In the genomic region with DNA sequence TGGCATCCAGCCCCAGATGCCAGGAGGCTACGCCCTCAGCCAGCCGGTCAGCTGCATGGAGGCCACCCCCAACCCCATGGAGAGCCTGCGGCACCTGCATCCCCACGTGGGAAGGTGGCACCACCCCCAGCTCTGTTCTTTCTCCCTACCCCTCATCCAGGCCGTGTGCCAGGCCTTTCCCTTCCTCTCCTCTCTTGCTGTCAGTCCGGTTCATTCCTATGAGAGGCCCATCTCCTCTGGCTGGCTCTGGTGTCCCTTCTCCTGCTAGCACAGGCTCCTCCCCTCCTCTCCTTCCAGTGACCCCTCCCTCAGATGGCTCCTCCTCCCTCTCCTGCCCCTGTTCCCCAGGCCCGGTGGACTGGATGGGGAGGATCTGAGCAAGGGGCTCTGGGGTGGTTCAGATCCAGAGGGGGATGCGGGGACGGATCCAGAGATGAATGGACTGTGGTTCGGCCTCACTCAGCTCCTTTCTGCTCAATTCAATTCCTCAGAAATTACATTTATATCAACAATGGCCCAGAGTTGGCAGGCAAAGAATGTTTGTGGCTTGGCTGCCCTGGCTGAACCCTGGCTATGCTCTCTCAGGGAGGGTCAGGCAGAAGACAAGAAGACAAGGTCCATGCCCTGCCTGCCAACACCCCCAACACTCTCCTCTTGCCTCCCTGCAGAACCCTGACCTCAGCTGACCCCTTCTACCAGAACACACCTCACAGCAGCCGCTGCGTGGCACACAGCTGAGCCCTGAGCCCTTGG, we compare ENCODE assay signal across 11 cellular contexts. TPM values are rescaled to one million over a fixed set of nuclear protein-coding genes. Genes with fewer than 3 reads are reported as not detected.
DNase-seq lines count a peak whose midpoint lies in the region; ATAC-seq and TF ChIP-seq lines count a peak whose summit lies in the region.
"Had no signal": no experiment of that assay in that cellular context is flagged by ENCODE, and none has a peak within 500 bp of the region (broad histone marks: within the 10 kb centered on the region; RNA-seq: fewer than 3 reads in every experiment).

No MANE protein-coding gene starts in this region.

- no peaks in the 10 kb centered on the region for H3K27me3 ChIP-seq in BLaER1 treated with 17β-estradiol and CSF1 and Interleukin-3, amounts not matched to agents 10 nM and 100 nM
- H3K27me3 ChIP-seq in PC-3 (ENCODE audit: low read length): no peaks in the 10 kb centered on the region
- H3K27me3 ChIP-seq in neural progenitor cell: no peaks in the 10 kb centered on the region
- no peaks in the 10 kb centered on the region for H3K27me3 ChIP-seq in uterus
- no peaks in the 10 kb centered on the region for H3K27me3 ChIP-seq in body of pancreas

- H3K27ac ChIP-seq in BLaER1 treated with 17β-estradiol and CSF1 and Interleukin-3, amounts not matched to agents 10 nM and 100 nM: peak overlapping the region in 4 of 11 experiments; percentile 3 to 40 (median 26); a peak in 3 of 22 replicates
- H3K27ac ChIP-seq in PC-3 (ENCODE audit: low read length) (no peak overlapping the region), neural progenitor cell (no peak overlapping the region), uterus (peak overlapping the region in 1 of 2 donors; percentile 18), body of pancreas (peak overlapping the region in 1 of 4 donors; percentile 10)

- ATAC-seq in PC-3: no peak
- ATAC-seq in body of pancreas: no peak

- H3K4me1 ChIP-seq in BLaER1 treated with 17β-estradiol and CSF1 and Interleukin-3, amounts not matched to agents 10 nM and 100 nM: peaks cover 25 to 63% (median 46%) of the 10 kb centered on the region in 10 experiments
- peaks cover 43% of the 10 kb centered on the region for H3K4me1 ChIP-seq in PC-3 (ENCODE audit: insufficient read depth, low read length)
- peaks cover 22% of the 10 kb centered on the region for H3K4me1 ChIP-seq in neural progenitor cell
- H3K4me1 ChIP-seq in uterus: no peaks in the 10 kb centered on the region
- H3K4me1 ChIP-seq in body of pancreas: peaks cover 18% of the 10 kb centered on the region

- H3K36me3 Mint-ChIP-seq in neural progenitor cell (no peaks in the 10 kb centered on the region), CD14-positive monocyte (peaks cover 0 to 3% of the 10 kb centered on the region in 2 donors)

- H3K27ac Mint-ChIP-seq in neural progenitor cell (peak overlapping the region; percentile 50), CD14-positive monocyte (peak overlapping the region in 1 of 7 donors; percentile 63)
- H3K27ac Mint-ChIP-seq: activated naive CD4-positive, alpha-beta T cell treated with anti-CD3 and anti-CD28 coated beads for 36 hours had no signal

- DNase-seq in PC-3 (peak; percentile 25), fibroblast of the aortic adventitia (ENCODE audit: low read depth) (peak; percentile 74), neural progenitor cell (ENCODE audit: low spot score) (peak; percentile 70), CD14-positive monocyte (ENCODE audit: low spot score) (no peak), uterus (no peak), body of pancreas (no peak)
- no peak for DNase-seq in effector CD8-positive, alpha-beta T cell (lab: John Stamatoyannopoulos, UW)
- DNase-seq: activated naive CD4-positive, alpha-beta T cell treated with anti-CD3 and anti-CD28 coated beads for 36 hours; NCI-H526 treated with DMSO at 0.1 percent for 48 hours had no signal

- H3K9me2 ChIP-seq in PC-3 (replicated peaks; ENCODE audit: low read length): no peaks in the 10 kb centered on the region

- no peaks in the 10 kb centered on the region for H3K36me3 ChIP-seq in BLaER1 treated with 17β-estradiol and CSF1 and Interleukin-3, amounts not matched to agents 10 nM and 100 nM
- H3K36me3 ChIP-seq in PC-3 (ENCODE audit: low read depth, low read length): no peaks in the 10 kb centered on the region
- H3K36me3 ChIP-seq in neural progenitor cell: no peaks in the 10 kb centered on the region
- H3K36me3 ChIP-seq in uterus: no peaks in the 10 kb centered on the region
- H3K36me3 ChIP-seq in body of pancreas (replicated peaks in 1 of 2; ENCODE audit: insufficient read depth in 1 of 2, low read depth in 2 of 2): no peaks in the 10 kb centered on the region

- CTCF ChIA-PET in PC-3 (lab: Charles Lee): no interaction called here

- no peak for TF ChIP-seq CTCF in PC-3 (conservative IDR thresholded peaks at IDR 0.05; ENCODE audit: low read depth, low read length)
- no peak for TF ChIP-seq CTCF in fibroblast of the aortic adventitia (IDR thresholded peaks at IDR 0.05; ENCODE audit: insufficient read depth, low read length)
- TF ChIP-seq CTCF in neural progenitor cell (IDR thresholded peaks at IDR 0.05): no peak
- no peak for TF ChIP-seq CTCF in CD14-positive monocyte (IDR thresholded peaks at IDR 0.05)
- no peak for TF ChIP-seq CTCF in uterus (IDR thresholded peaks at IDR 0.05)
- no peak for TF ChIP-seq CTCF in body of pancreas (IDR thresholded peaks at IDR 0.05)

- H3K9me3 ChIP-seq in BLaER1 treated with 17β-estradiol and CSF1 and Interleukin-3, amounts not matched to agents 10 nM and 100 nM (replicated peaks in 1 of 11): no peaks in the 10 kb centered on the region
- H3K9me3 ChIP-seq in PC-3 (ENCODE audit: low read length): no peaks in the 10 kb centered on the region
- H3K9me3 ChIP-seq in neural progenitor cell (ENCODE audit: low read depth): no peaks in the 10 kb centered on the region
- H3K9me3 ChIP-seq in uterus: no peaks in the 10 kb centered on the region
- H3K9me3 ChIP-seq in body of pancreas: no peaks in the 10 kb centered on the region

- H2AFZ ChIP-seq in PC-3 (ENCODE audit: low read length) (no peak overlapping the region), neural progenitor cell (replicated peaks) (no peak overlapping the region)

- H4K20me1 ChIP-seq in BLaER1 treated with 17β-estradiol and CSF1 and Interleukin-3, amounts not matched to agents 10 nM and 100 nM: peaks cover 0 to 17% (median 0%) of the 10 kb centered on the region in 11 experiments; a peak in 5 of 22 replicates
- H4K20me1 ChIP-seq in PC-3 (ENCODE audit: low read length): no peaks in the 10 kb centered on the region
- peaks cover 3% of the 10 kb centered on the region for H4K20me1 ChIP-seq in neural progenitor cell (ENCODE audit: low read depth)

- H3K4me3 Mint-ChIP-seq in neural progenitor cell (peak overlapping the region; percentile 64), CD14-positive monocyte (no peak overlapping the region)
- H3K4me3 Mint-ChIP-seq: activated naive CD4-positive, alpha-beta T cell treated with anti-CD3 and anti-CD28 coated beads for 36 hours had no signal

- H3K27me3 Mint-ChIP-seq in neural progenitor cell (ENCODE audit: insufficient read depth, low read depth): peaks cover 11% of the 10 kb centered on the region
- H3K27me3 Mint-ChIP-seq in CD14-positive monocyte (ENCODE audit: low read depth in 3 of 3): peaks cover 5 to 7% (median 6%) of the 10 kb centered on the region in 3 donors

- H3K4me2 ChIP-seq in BLaER1 treated with 17β-estradiol and CSF1 and Interleukin-3, amounts not matched to agents 10 nM and 100 nM: peak overlapping the region; percentile 44 to 66 (median 58); a peak in 19 of 22 replicates
- H3K4me2 ChIP-seq in PC-3 (ENCODE audit: low read length) (no peak overlapping the region), neural progenitor cell (peak overlapping the region; percentile 56)

- TF ChIP-seq POLR2A in uterus (IDR thresholded peaks at IDR 0.05): no peak
- TF ChIP-seq POLR2A in body of pancreas (IDR thresholded peaks at IDR 0.05): no peak

- intact Hi-C loops in PC-3 (cut with micrococcal nuclease): no loop called here
- intact Hi-C loops in CD14-positive monocyte (cut with micrococcal nuclease): loop anchor here in 1 of 2 donors (10.0 kb wide), 1 partner anchor 145 kb away; no protein-coding TSS in a partner anchor
- intact Hi-C loops in uterus (cut with DNase I; ENCODE audit: low total_unique reads): no loop called here
- intact Hi-C loops in body of pancreas (cut with DNase I): no loop called here

- H3K9ac ChIP-seq in BLaER1 treated with 17β-estradiol and CSF1 and Interleukin-3, amounts not matched to agents 10 nM and 100 nM: peak overlapping the region in 4 of 11 experiments; percentile 2 to 41 (median 24); a peak in 5 of 22 replicates
- no peak overlapping the region for H3K9ac ChIP-seq in PC-3 (ENCODE audit: low read length)
- no peak overlapping the region for H3K9ac ChIP-seq in neural progenitor cell

- WGBS in body of pancreas, 2 donors: 66 to 68% methylated on average over 8 to 12 of the region's 12 CpGs

- no peak overlapping the region for H3K4me3 ChIP-seq in BLaER1 treated with 17β-estradiol and CSF1 and Interleukin-3, amounts not matched to agents 10 nM and 100 nM
- H3K4me3 ChIP-seq in PC-3 (ENCODE audit: low read length): no peak overlapping the region
- H3K4me3 ChIP-seq in fibroblast of the aortic adventitia (ENCODE audit: low read depth, low read length): no peak overlapping the region
- H3K4me3 ChIP-seq in neural progenitor cell: no peak overlapping the region
- no peak overlapping the region for H3K4me3 ChIP-seq in uterus
- H3K4me3 ChIP-seq in body of pancreas: no peak overlapping the region

- H3F3A ChIP-seq in PC-3 (ENCODE audit: low read length, unreplicated experiment): no peaks in the 10 kb centered on the region
- H3F3A ChIP-seq in neural progenitor cell (ENCODE audit: low read depth): peaks cover 12% of the 10 kb centered on the region

- POLR2A ChIA-PET in PC-3 (lab: Charles Lee; ENCODE audit: unreplicated experiment): no interaction called here

- H3K9me3 Mint-ChIP-seq in neural progenitor cell: no peaks in the 10 kb centered on the region
- peaks cover 0 to 9% (median 0%) of the 10 kb centered on the region in 7 donors for H3K9me3 Mint-ChIP-seq in CD14-positive monocyte
- H3K9me3 Mint-ChIP-seq: activated naive CD4-positive, alpha-beta T cell treated with anti-CD3 and anti-CD28 coated beads for 36 hours had no signal

- H3K79me2 ChIP-seq in PC-3 (ENCODE audit: low read length) (no peaks in the 10 kb centered on the region), neural progenitor cell (ENCODE audit: low read depth) (no peaks in the 10 kb centered on the region)

- BruUV-seq in PC-3 (replicated peaks; lab: Mats Ljungman, UMichigan): no TSS peak

- H3K4me1 Mint-ChIP-seq in neural progenitor cell (peaks cover 57% of the 10 kb centered on the region), CD14-positive monocyte (no peaks in the 10 kb centered on the region)

RNA-seq across cellular contexts. Expression of gene LRRC10B, which starts 18.5 kb away (rescaled TPM):
- total RNA-seq in PC-3 (2014; rRNA removed) (0.55 TPM in 1 of 2 replicates, not detected in the other), fibroblast of the aortic adventitia (ENCODE audit: low replicate concordance) (0.27 TPM in 1 of 2 replicates, not detected in the other), neural progenitor cell (ENCODE audit: low replicate concordance) (0.74 TPM in 1 of 2 replicates, not detected in the other), uterus (10 to 100 TPM in 1 of 4 donors, 1 to 10 TPM in 2, under 1 TPM in 1; 0.59 to 39.7 (median 3.1) TPM), body of pancreas (1 to 10 TPM; 1.6 to 2.9 TPM)
- not detected for polyA plus RNA-seq in CD14-positive monocyte
- total RNA-seq: activated naive CD4-positive, alpha-beta T cell treated with anti-CD3 and anti-CD28 coated beads for 36 hours; lung microvascular endothelial cell had no signal

Comparison
In these comparisons a context has a peak if more than half of its experiments do, and no peak if none do; other contexts are left out.
1. DNase-seq: peak in PC-3 (single experiment), fibroblast of the aortic adventitia (single experiment) and neural progenitor cell (single experiment); none in effector CD8-positive, alpha-beta T cell (single experiment), CD14-positive monocyte (single experiment), uterus (0 of 2) and body of pancreas (0 of 4).